ENCODE assay signal across 14 cellular contexts in genomic region chr16:74608944-74609343, GRCh38. TPM values are rescaled to one million over a fixed set of nuclear protein-coding genes. Genes with fewer than 3 reads are reported as not detected.
DNase-seq lines count a peak whose midpoint lies in the region; ATAC-seq and TF ChIP-seq lines count a peak whose summit lies in the region.
"Had no signal": no experiment of that assay in that cellular context is flagged by ENCODE, and none has a peak within 500 bp of the region (broad histone marks: within the 10 kb centered on the region; RNA-seq: fewer than 3 reads in every experiment).

No MANE protein-coding gene starts in this region.

- peak overlapping the region; percentile 17 for H3K4me3 Mint-ChIP-seq in natural killer cell
- no peak overlapping the region for H3K4me3 Mint-ChIP-seq in natural killer cell treated with Interleukin-12 subunit alpha and Interleukin-12 subunit beta and Interleukin-15 and Interleukin-18, amount 100 ng/mL, for 72 hours

- H3K36me3 ChIP-seq in brain microvascular endothelial cell (replicated peaks) (no peaks in the 10 kb centered on the region), upper lobe of right lung (no peaks in the 10 kb centered on the region), H7 (replicated peaks; ENCODE audit: control insufficient read depth, insufficient read depth, low read length) (no peaks in the 10 kb centered on the region)

- no peak overlapping the region for H3K27ac ChIP-seq in brain microvascular endothelial cell
- no peak overlapping the region for H3K27ac ChIP-seq in upper lobe of right lung
- H3K27ac ChIP-seq: testis had no signal

- no peak for TF ChIP-seq CTCF in natural killer cell (IDR thresholded peaks at IDR 0.05)
- TF ChIP-seq CTCF in brain microvascular endothelial cell (IDR thresholded peaks at IDR 0.05; ENCODE audit: low read depth, low read length, missing control alignments) = no peak
- TF ChIP-seq CTCF in upper lobe of right lung (IDR thresholded peaks at IDR 0.05) = no peak

- H3K9me3 Mint-ChIP-seq in natural killer cell = no peaks in the 10 kb centered on the region
- H3K9me3 Mint-ChIP-seq in natural killer cell treated with Interleukin-12 subunit alpha and Interleukin-12 subunit beta and Interleukin-15 and Interleukin-18, amount 100 ng/mL, for 72 hours = no peaks in the 10 kb centered on the region
- H3K9me3 Mint-ChIP-seq: brain had no signal

- peaks cover 29 to 30% of the 10 kb centered on the region in 2 donors for H3K4me1 Mint-ChIP-seq in natural killer cell
- H3K4me1 Mint-ChIP-seq in natural killer cell treated with Interleukin-12 subunit alpha and Interleukin-12 subunit beta and Interleukin-15 and Interleukin-18, amount 100 ng/mL, for 72 hours (ENCODE audit: low read depth in 2 of 2) = peaks cover 26 to 31% of the 10 kb centered on the region in 2 donors

- no peaks in the 10 kb centered on the region for H3K27me3 Mint-ChIP-seq in natural killer cell (ENCODE audit: low read depth in 2 of 2)
- no peaks in the 10 kb centered on the region for H3K27me3 Mint-ChIP-seq in natural killer cell treated with Interleukin-12 subunit alpha and Interleukin-12 subunit beta and Interleukin-15 and Interleukin-18, amount 100 ng/mL, for 72 hours

- in situ Hi-C loops in brain microvascular endothelial cell (cut with HindIII; ENCODE audit: low pct_ligation_motif_present, low sequenced_read_pairs) = no loop called here

- ATAC-seq in natural killer cell (no peak), upper lobe of right lung (no peak), left colon (no peak)
- no peak for ATAC-seq in natural killer cell treated with Interleukin-12 subunit alpha and Interleukin-12 subunit beta and Interleukin-15 and Interleukin-18, amount 100 ng/mL, for 72 hours

- H3K9me3 ChIP-seq in upper lobe of right lung = no peaks in the 10 kb centered on the region
- H3K9me3 ChIP-seq: HAP-1, testis had no signal

- H3K36me3 Mint-ChIP-seq in natural killer cell = no peaks in the 10 kb centered on the region
- peaks cover 5% of the 10 kb centered on the region for H3K36me3 Mint-ChIP-seq in natural killer cell treated with Interleukin-12 subunit alpha and Interleukin-12 subunit beta and Interleukin-15 and Interleukin-18, amount 100 ng/mL, for 72 hours

- intact Hi-C loops in natural killer cell (cut with micrococcal nuclease) (no loop called here), upper lobe of right lung (cut with DNase I) (no loop called here), left colon (cut with DNase I, micrococcal nuclease) (no loop called here)

- H3K4me3 ChIP-seq in brain microvascular endothelial cell (ENCODE audit: low read depth, low read length) (no peak overlapping the region), upper lobe of right lung (no peak overlapping the region), H7 (ENCODE audit: insufficient read depth, low read depth, low read length) (no peak overlapping the region)
- H3K4me3 ChIP-seq: HAP-1, testis had no signal

- H3K27me3 ChIP-seq in brain microvascular endothelial cell (replicated peaks) (no peaks in the 10 kb centered on the region), upper lobe of right lung (no peaks in the 10 kb centered on the region), H7 (ENCODE audit: control insufficient read depth, insufficient read depth, low read length) (no peaks in the 10 kb centered on the region)
- H3K27me3 ChIP-seq: testis had no signal

- H3K4me1 ChIP-seq in upper lobe of right lung = peaks cover 18% of the 10 kb centered on the region

- DNase-seq in natural killer cell (no peak), brain microvascular endothelial cell (peak; percentile 50), upper lobe of right lung (peak; percentile 6), H7 (no peak), left colon (no peak), AG08396 (ENCODE audit: low spot score) (no peak)
- no peak for DNase-seq in natural killer cell treated with Interleukin-12 subunit alpha and Interleukin-12 subunit beta and Interleukin-15 and Interleukin-18, amount 100 ng/mL, for 72 hours (ENCODE audit: low spot score)
- peak; percentile 27 for DNase-seq in activated CD4-positive, alpha-beta T cell treated with anti-CD3 and anti-CD28 coated beads for 48 hours
- DNase-seq: kidney; NCI-H1048; NK-92 treated with Interleukin-12 subunit alpha and Interleukin-12 subunit beta, amount 100 ng/mL, for 24 hours; testis had no signal

- H3K27ac Mint-ChIP-seq in natural killer cell = no peak overlapping the region
- no peak overlapping the region for H3K27ac Mint-ChIP-seq in natural killer cell treated with Interleukin-12 subunit alpha and Interleukin-12 subunit beta and Interleukin-15 and Interleukin-18, amount 100 ng/mL, for 72 hours
- H3K27ac Mint-ChIP-seq: brain had no signal

RNA-seq across cellular contexts. Expression of gene GLG1, which starts 2.0 kb away (rescaled TPM):
- total RNA-seq in natural killer cell (100 to 1,000 TPM; 184 to 225 (median 188) TPM), upper lobe of right lung (112 TPM), left colon (10 to 100 TPM; 97.1 to 99.5 TPM)
- total RNA-seq in natural killer cell treated with Interleukin-12 subunit alpha and Interleukin-12 subunit beta and Interleukin-15 and Interleukin-18, amount 100 ng/mL, for 72 hours = 10 to 100 TPM; 69.6 to 98.9 TPM
- 61.4 and 84.8 TPM in 2 replicates for total RNA-seq in H7 (2014; rRNA removed; shearing (Covaris generic))

RNA-seq across cellular contexts. Expression of gene RFWD3, which starts 57.7 kb away (rescaled TPM):
- total RNA-seq in natural killer cell (10 to 100 TPM; 41.1 to 53.4 (median 47.5) TPM), upper lobe of right lung (16.7 TPM), left colon (10 to 100 TPM; 19.5 to 24.6 TPM)
- total RNA-seq in natural killer cell treated with Interleukin-12 subunit alpha and Interleukin-12 subunit beta and Interleukin-15 and Interleukin-18, amount 100 ng/mL, for 72 hours = 100 to 1,000 TPM in 1 of 2 donors, 10 to 100 TPM in 1; 76.7 to 148 TPM
- 75.9 and 76.3 TPM in 2 replicates for total RNA-seq in H7 (2014; rRNA removed; shearing (Covaris generic))

Comparison
In these comparisons a context has a peak if more than half of its experiments do, and no peak if none do; other contexts are left out.
1. DNase-seq: peak in activated CD4-positive, alpha-beta T cell treated with anti-CD3 and anti-CD28 coated beads for 48 hours (single experiment), brain microvascular endothelial cell (single experiment) and upper lobe of right lung (single experiment); none in natural killer cell (single experiment), natural killer cell treated with Interleukin-12 subunit alpha and Interleukin-12 subunit beta and Interleukin-15 and Interleukin-18, amount 100 ng/mL, for 72 hours (single experiment), H7 (single experiment), left colon (0 of 2) and AG08396 (single experiment).